In genomic region chr7:4754433-4755010, GRCh38 we compare ENCODE assay signal across 8 cellular contexts.
"Had no signal": no experiment of that assay in that cellular context is flagged by ENCODE, and none has a peak within 500 bp of the region (broad histone marks: within the 10 kb centered on the region; RNA-seq: fewer than 3 reads in every experiment).

No MANE protein-coding gene starts in this region.

- H3K27ac ChIP-seq: heart left ventricle, lower lobe of right lung, parathyroid adenoma, prostate gland had no signal

- H2AFZ ChIP-seq: parathyroid adenoma had no signal

- H3K4me3 ChIP-seq: coronary artery, heart left ventricle, lower lobe of right lung, prostate gland, stomach, vagina had no signal

- FAIRE-seq: frontal cortex had no signal

- H3K9me3 ChIP-seq: heart left ventricle, lower lobe of right lung, prostate gland, stomach, vagina had no signal

- H3K4me1 ChIP-seq: parathyroid adenoma, prostate gland had no signal

- H3K9ac ChIP-seq: parathyroid adenoma had no signal

- H3K27me3 ChIP-seq: heart left ventricle, stomach, vagina had no signal
